ENCODE assay signal across 13 cellular contexts in genomic region chr17:9900744-9901143, GRCh38. TPM values are rescaled to one million over a fixed set of nuclear protein-coding genes. Genes with fewer than 3 reads are reported as not detected.
DNase-seq lines count a peak whose midpoint lies in the region; ATAC-seq and TF ChIP-seq lines count a peak whose summit lies in the region.
"Had no signal": no experiment of that assay in that cellular context is flagged by ENCODE, and none has a peak within 500 bp of the region (broad histone marks: within the 10 kb centered on the region; RNA-seq: fewer than 3 reads in every experiment).

No MANE protein-coding gene starts in this region.

- peak overlapping the region; percentile 15; the same call in 1 of the 2 replicates for H2BK20ac ChIP-seq in IMR-90 (ENCODE audit: low read depth, low read length)

- POLR2A ChIA-PET in IMR-90 (lab: Charles Lee; ENCODE audit: unreplicated experiment) = interaction anchor here (0.6 kb wide), 1 partner anchor 1203 kb away, joined by 3 read pairs; no protein-coding TSS in a partner anchor

- H4K8ac ChIP-seq in IMR-90 (ENCODE audit: low read depth in 2 of 2, low read length in 2 of 2) = peak overlapping the region in 1 of 2 experiments; percentile 61; a peak in 2 of 4 replicates

- peak overlapping the region; percentile 73 for H2BK120ac ChIP-seq in IMR-90 (ENCODE audit: low read depth, low read length)

- H3K9me3 ChIP-seq in IMR-90 (ENCODE audit: control insufficient read depth, insufficient read depth, low read length) = no peaks in the 10 kb centered on the region

- no peak overlapping the region for H4K5ac ChIP-seq in IMR-90 (ENCODE audit: low read depth, low read length)

- H3K9me1 ChIP-seq in IMR-90 (ENCODE audit: insufficient read depth, low read length) = no peaks in the 10 kb centered on the region

- H3K4me3 ChIP-seq in IMR-90 (ENCODE audit: insufficient read depth, low read depth, low read length) = no peak overlapping the region
- no peak overlapping the region for H3K4me3 ChIP-seq in epithelial cell of proximal tubule (ENCODE audit: low read depth, low read length)
- H3K4me3 ChIP-seq: SK-N-MC had no signal

- H3K56ac ChIP-seq in IMR-90 (ENCODE audit: extremely low read depth, insufficient read depth, low read length) = no peak overlapping the region

- H3K27me3 ChIP-seq in IMR-90 (ENCODE audit: control insufficient read depth, insufficient read depth, low read length) = no peaks in the 10 kb centered on the region; the same call in 1 of the 2 replicates

- in situ Hi-C loops in IMR-90 (cut with MboI; ENCODE audit: low sequenced_read_pairs) = no loop called here

- BruUV-seq in IMR-90 (replicated peaks; lab: Mats Ljungman, UMichigan) = no TSS peak

- no peak for TF ChIP-seq POLR2A in IMR-90 (IDR thresholded peaks at IDR 0.05; ENCODE audit: low read depth, low read length)

- no peaks in the 10 kb centered on the region for H3K79me1 ChIP-seq in IMR-90 (ENCODE audit: low read depth in 1 of 2, low read length in 2 of 2)

- peaks cover 14% of the 10 kb centered on the region for H3K4me1 ChIP-seq in IMR-90 (ENCODE audit: control insufficient read depth, insufficient read depth, low read length)

- WGBS in IMR-90 (ENCODE audit: extremely low coverage in 2 of 2, insufficient read length in 1 of 2), 2 experiments = no CpG with 5 or more reads among the region's 8 CpGs

- no peaks in the 10 kb centered on the region for H3K36me3 ChIP-seq in IMR-90 (ENCODE audit: control insufficient read depth, insufficient read depth, low read length)

- dilution Hi-C loops in IMR-90 (cut with HindIII; ENCODE audit: low sequenced_read_pairs, unreplicated experiment) = no loop called here

- no peak overlapping the region for H4K91ac ChIP-seq in IMR-90 (ENCODE audit: insufficient read depth, low read depth, low read length)

- H4K20me1 ChIP-seq in IMR-90 (ENCODE audit: insufficient read depth, low read length) = no peaks in the 10 kb centered on the region

- peak overlapping the region; percentile 38; the same call in 1 of the 2 replicates for H3K4ac ChIP-seq in IMR-90 (ENCODE audit: low read depth, low read length)

- H3K27ac ChIP-seq in IMR-90 (ENCODE audit: insufficient read depth, low read length) = no peak overlapping the region
- H3K27ac ChIP-seq: SK-N-MC had no signal

- no peak overlapping the region for H3K9ac ChIP-seq in IMR-90 (ENCODE audit: low read depth, low read length)

- CTCF ChIA-PET in IMR-90 (lab: Yijun Ruan, JAX) = interaction anchor here (0.6 to 1.6 kb wide), 3 partner anchors 11 to 378 kb away, joined by 3 to 6 read pairs (median 5); no protein-coding TSS in a partner anchor

- intact Hi-C loops in IMR-90 (cut with micrococcal nuclease) = loop anchor here (1.0 to 5.0 kb wide), 2 partner anchors 22 to 58 kb away; no protein-coding TSS in a partner anchor

- ATAC-seq in IMR-90 (ENCODE audit: low read depth) (peak; percentile 78), omental fat pad (ENCODE audit: low FRiP score) (peak; percentile 50), HG03045 (IDR thresholded peaks at IDR 0.05; ENCODE audit: unreplicated experiment) (no peak), GM21515 (IDR thresholded peaks at IDR 0.05; ENCODE audit: unreplicated experiment) (no peak), HG02763 (IDR thresholded peaks at IDR 0.05; ENCODE audit: unreplicated experiment) (no peak)

- H3K23ac ChIP-seq in IMR-90 (ENCODE audit: low read depth, low read length) = 0 out of 2 replicates have a peak overlapping the region, but pooled peaks have one; percentile 14

- 0 out of 3 replicates have a peak overlapping the region, but pooled peaks have one; percentile 35 for H2BK15ac ChIP-seq in IMR-90 (ENCODE audit: low read depth, low read length)

- H3K4me2 ChIP-seq in IMR-90 (ENCODE audit: low read depth, low read length) = peak overlapping the region; percentile 0; the same call in 1 of the 2 replicates

- no peak overlapping the region for H2BK5ac ChIP-seq in IMR-90 (ENCODE audit: low read depth, low read length, poor library complexity, severe bottlenecking)

- DNase-seq in A172 (ENCODE audit: low spot score) = peak; percentile 91
- peak; percentile 56 for DNase-seq in IMR-90
- peak; percentile 32 for DNase-seq in epithelial cell of proximal tubule (ENCODE audit: low read depth)
- DNase-seq in omental fat pad (ENCODE audit: low spot score) = no peak
- no peak for DNase-seq in NOMO-1 (lab: John Stamatoyannopoulos, UW; ENCODE audit: unreplicated experiment in 2 of 2)
- DNase-seq: activated CD4-positive, CD25-positive, alpha-beta regulatory T cell treated with anti-CD3 and anti-CD28 coated beads, Interleukin-2, amount 50 U/mL, for 72 hours; activated T-cell treated with anti-CD3 and anti-CD28 coated beads, Interleukin-2, amount 50 U/mL, for 48 hours; DMS 273 treated with DMSO at 0.1 percent for 48 hours had no signal

- peak overlapping the region; percentile 26 for H3K14ac ChIP-seq in IMR-90 (replicated peaks; ENCODE audit: low read depth, low read length)

- H3K18ac ChIP-seq in IMR-90 (ENCODE audit: low read depth, low read length) = peak overlapping the region; percentile 54

- no peak overlapping the region for H2AK5ac ChIP-seq in IMR-90 (ENCODE audit: low read depth, low read length)

- no peak for TF ChIP-seq CTCF in IMR-90 (conservative IDR thresholded peaks at IDR 0.05; ENCODE audit: low read depth, low read length)
- no peak for TF ChIP-seq CTCF in epithelial cell of proximal tubule (conservative IDR thresholded peaks at IDR 0.05; ENCODE audit: low read depth, low read length)
- TF ChIP-seq CTCF in omental fat pad (IDR thresholded peaks at IDR 0.05) = no peak

- no peak overlapping the region for H2AK9ac ChIP-seq in IMR-90 (replicated peaks; ENCODE audit: low read depth, low read length, poor library complexity)

- TF ChIP-seq RAD21 in IMR-90 (IDR thresholded peaks at IDR 0.05; ENCODE audit: low read length) = no peak

- no peak overlapping the region for H2AFZ ChIP-seq in IMR-90 (replicated peaks; ENCODE audit: low read length, poor library complexity)

TF ChIP-seq in IMR-90, 13 proteins besides CTCF, POLR2A, EP300 and RAD21:
- TF ChIP-seq MAFK (IDR thresholded peaks at IDR 0.05; ENCODE audit: low read depth, low read length) (no peak), CHD1 (IDR thresholded peaks at IDR 0.05; ENCODE audit: low read depth, low read length) (no peak), ELK1 (IDR thresholded peaks at IDR 0.05; ENCODE audit: borderline replicate concordance, low read depth, low read length) (no peak)

RNA-seq across cellular contexts. Expression of gene RCVRN, which starts 4.3 kb away (rescaled TPM):
- total RNA-seq in A172 (2014; rRNA removed; shearing (Covaris generic)) = not detected in 2 replicates
- total RNA-seq in IMR-90 (2012; rRNA removed) = not detected in 2 replicates
- not detected in 2 replicates for polyA plus RNA-seq in IMR-90 (2012; rRNA removed)
- not detected in 2 replicates for polyA plus RNA-seq in IMR-90 (2012; cell fraction: cytosol; rRNA removed)
- polyA plus RNA-seq in IMR-90 (2012; cell fraction: nucleus; rRNA removed; ENCODE audit: low replicate concordance) = 0.02 and 0.41 TPM in 2 replicates
- total RNA-seq in epithelial cell of proximal tubule = not detected in 2 replicates
- total RNA-seq in omental fat pad = under 1 TPM; 0.24 to 0.65 (median 0.60) TPM
- polyA plus RNA-seq: AG04450 had no signal

Comparison
In these comparisons a context has a peak if more than half of its experiments do, and no peak if none do; other contexts are left out.
1. DNase-seq: peak in A172 (single experiment), IMR-90 (single experiment) and epithelial cell of proximal tubule (single experiment); none in omental fat pad (single experiment) and NOMO-1 (0 of 2).
2. ATAC-seq: peak in IMR-90 (single experiment) and omental fat pad (single experiment); none in HG03045 (single experiment), GM21515 (single experiment) and HG02763 (single experiment).